In the genomic region with DNA sequence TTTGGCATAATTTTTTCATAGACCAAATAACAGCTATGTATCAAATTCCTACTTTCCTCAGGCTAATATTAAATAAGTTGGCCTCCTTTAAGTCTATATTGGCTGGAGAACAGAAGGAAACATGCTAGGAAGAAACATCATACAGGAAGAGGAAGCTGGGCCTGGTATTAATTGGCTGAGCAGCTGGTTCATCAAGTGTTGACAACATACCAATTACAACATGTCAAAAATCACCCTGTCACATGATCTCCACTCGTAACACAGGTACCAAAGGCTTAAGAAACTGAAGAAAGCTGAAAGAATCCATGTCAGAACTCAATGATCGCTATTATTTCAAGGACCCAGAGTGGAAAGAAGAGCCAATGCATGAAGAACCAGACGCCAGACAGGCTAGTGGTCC, we compare ENCODE assay signal across 23 cellular contexts. TPM values are rescaled to one million over a fixed set of nuclear protein-coding genes. Genes with fewer than 3 reads are reported as not detected.
DNase-seq lines count a peak whose midpoint lies in the region; ATAC-seq and TF ChIP-seq lines count a peak whose summit lies in the region.
"Had no signal": no experiment of that assay in that cellular context is flagged by ENCODE, and none has a peak within 500 bp of the region (broad histone marks: within the 10 kb centered on the region; RNA-seq: fewer than 3 reads in every experiment).

No MANE protein-coding gene starts in this region.

- H2AK5ac ChIP-seq in mesenchymal stem cell (ENCODE audit: low read length, severe bottlenecking), result peak overlapping the region; percentile 12

- no peak overlapping the region for H2BK5ac ChIP-seq in mesenchymal stem cell (ENCODE audit: low read depth, low read length, poor library complexity, severe bottlenecking)

- no peaks in the 10 kb centered on the region for H3K9me2 ChIP-seq in GM23338 (ENCODE audit: insufficient read depth)

- H3K9me3 Mint-ChIP-seq in GM23338 (no peaks in the 10 kb centered on the region), brain (peaks cover 0 to 3% (median 2%) of the 10 kb centered on the region in 5 experiments)
- H3K9me3 Mint-ChIP-seq: activated B cell treated with CpG ODN at 0.5 μM for 24 hours; activated naive CD8-positive, alpha-beta T cell treated with anti-CD3 and anti-CD28 coated beads, Interleukin-2, amount 50 U/mL, for 24 hours; activated T-helper 1 cell treated with anti-CD3 and anti-CD28 coated beads, Interleukin-12 subunit alpha, Interleukin-12 subunit beta, Interleukin-2, Interleukin-4 antibody, amounts not matched to agents 30 ng/mL and 10 ng/mL and 1 ng/mL, durations not matched to agents 14 hours and 24 hours and 36 hours; naive thymus-derived CD4-positive, alpha-beta T cell; stimulated activated naive CD8-positive, alpha-beta T cell treated with anti-CD3 and anti-CD28 coated beads, Interleukin-15, amount 100 ng/mL, for 72 hours had no signal

- no peak overlapping the region for H3K9ac ChIP-seq in mesenchymal stem cell (ENCODE audit: low read length)
- H3K9ac ChIP-seq: BLaER1 treated with 17β-estradiol and CSF1 and Interleukin-3, amounts not matched to agents 10 nM and 100 nM had no signal

- TF ChIP-seq CTCF in GM23338 (conservative IDR thresholded peaks at IDR 0.05; ENCODE audit: low read depth in 2 of 2) (no peak), brain (conservative IDR thresholded peaks at IDR 0.05) (no peak)

- H2BK12ac ChIP-seq in mesenchymal stem cell (ENCODE audit: low read length in 2 of 2), result no peak overlapping the region

- H3K14ac ChIP-seq in mesenchymal stem cell (ENCODE audit: low read length in 2 of 2), result no peak overlapping the region

- H4K91ac ChIP-seq in mesenchymal stem cell (ENCODE audit: low read length), result no peak overlapping the region

- peaks cover 98% of the 10 kb centered on the region for H3K79me2 ChIP-seq in GM23338 (replicated peaks; ENCODE audit: insufficient read depth)

- peaks cover 7% of the 10 kb centered on the region for H4K20me1 ChIP-seq in GM23338 (replicated peaks; ENCODE audit: insufficient read depth)

- H3K27me3 Mint-ChIP-seq in GM23338 (ENCODE audit: insufficient read depth, low read depth, poor library complexity) (no peaks in the 10 kb centered on the region), brain (peaks cover 3% of the 10 kb centered on the region)
- H3K27me3 Mint-ChIP-seq: activated B cell treated with CpG ODN at 0.5 μM for 24 hours; activated naive CD8-positive, alpha-beta T cell treated with anti-CD3 and anti-CD28 coated beads, Interleukin-2, amount 50 U/mL, for 24 hours; stimulated activated naive CD8-positive, alpha-beta T cell treated with anti-CD3 and anti-CD28 coated beads, Interleukin-15, amount 100 ng/mL, for 72 hours had no signal

- H3K18ac ChIP-seq in mesenchymal stem cell (ENCODE audit: low read depth in 1 of 2, low read length in 2 of 2), result no peak overlapping the region

- H2AFZ ChIP-seq in GM23338 (no peak overlapping the region), mesenchymal stem cell (ENCODE audit: low read depth, low read length) (no peak overlapping the region)

- 0 out of 2 replicates have a peak overlapping the region, but pooled peaks have one; percentile 9 for H3K4me2 ChIP-seq in GM23338
- no peak overlapping the region for H3K4me2 ChIP-seq in mesenchymal stem cell (ENCODE audit: low read length, poor library complexity, severe bottlenecking)

- H3K4me3 ChIP-seq in GM23338 (no peak overlapping the region), mesenchymal stem cell (ENCODE audit: insufficient read depth in 1 of 2, low read depth in 1 of 2, low read length in 2 of 2) (no peak overlapping the region)
- H3K4me3 ChIP-seq: BLaER1 treated with 17β-estradiol and CSF1 and Interleukin-3, amounts not matched to agents 10 nM and 100 nM; uterus had no signal

- peak; percentile 2 for DNase-seq in DMS53 (lab: John Stamatoyannopoulos, UW)
- no peak for DNase-seq in DMS53 treated with DMSO at 0.1 percent for 48 hours (lab: John Stamatoyannopoulos, UW; ENCODE audit: unreplicated experiment)
- no peak for DNase-seq in GM23338 (ENCODE audit: low spot score)
- no peak for DNase-seq in mesenchymal stem cell
- no peak for DNase-seq in islet precursor cell
- DNase-seq in NCI-H187 (lab: John Stamatoyannopoulos, UW), result no peak
- DNase-seq in H4 (ENCODE audit: low spot score), result no peak
- DNase-seq: activated B cell treated with CpG ODN at 0.5 μM for 24 hours; activated CD8-positive, alpha-beta memory T cell treated with anti-CD3 and anti-CD28 coated beads for 24 hours; activated naive CD8-positive, alpha-beta T cell treated with anti-CD3 and anti-CD28 coated beads, Interleukin-2, amount 50 U/mL, for 24 hours; caudate nucleus; effector CD8-positive, alpha-beta T cell; hypothalamus; KBM-7; naive thymus-derived CD4-positive, alpha-beta T cell; NCI-H1694; NCI-H774; stimulated activated naive CD8-positive, alpha-beta T cell treated with anti-CD3 and anti-CD28 coated beads, Interleukin-15, amount 100 ng/mL, for 72 hours; uterus had no signal

- no peak overlapping the region for H4K8ac ChIP-seq in mesenchymal stem cell (ENCODE audit: low read length)

- no peak overlapping the region for H3K4ac ChIP-seq in mesenchymal stem cell (ENCODE audit: low read depth in 1 of 2, low read length in 2 of 2)

- H3K4me3 Mint-ChIP-seq in GM23338 (no peak overlapping the region), brain (peak overlapping the region in 3 of 5 experiments; percentile 0 to 12 (median 12))
- H3K4me3 Mint-ChIP-seq: activated B cell treated with CpG ODN at 0.5 μM for 24 hours; activated naive CD8-positive, alpha-beta T cell treated with anti-CD3 and anti-CD28 coated beads, Interleukin-2, amount 50 U/mL, for 24 hours; activated T-helper 1 cell treated with anti-CD3 and anti-CD28 coated beads, Interleukin-12 subunit alpha, Interleukin-12 subunit beta, Interleukin-2, Interleukin-4 antibody, amounts not matched to agents 30 ng/mL and 10 ng/mL and 1 ng/mL, durations not matched to agents 14 hours and 24 hours and 36 hours; naive thymus-derived CD4-positive, alpha-beta T cell; stimulated activated naive CD8-positive, alpha-beta T cell treated with anti-CD3 and anti-CD28 coated beads, Interleukin-15, amount 100 ng/mL, for 72 hours had no signal

- H3F3A ChIP-seq in GM23338 (replicated peaks; ENCODE audit: low read depth), result no peaks in the 10 kb centered on the region; the same call in 1 of the 2 replicates

- H3K79me1 ChIP-seq in mesenchymal stem cell (replicated peaks; ENCODE audit: low read length, poor library complexity, severe bottlenecking), result no peaks in the 10 kb centered on the region

- H2BK15ac ChIP-seq in mesenchymal stem cell (ENCODE audit: low read depth, poor library complexity, severe bottlenecking), result no peak overlapping the region

- H3K27ac Mint-ChIP-seq in GM23338, result peak overlapping the region; percentile 3; the same call in 1 of the 2 replicates
- H3K27ac Mint-ChIP-seq in brain, result peak overlapping the region in 3 of 5 experiments; percentile 10 to 68 (median 18)
- H3K27ac Mint-ChIP-seq: activated B cell treated with CpG ODN at 0.5 μM for 24 hours; activated naive CD8-positive, alpha-beta T cell treated with anti-CD3 and anti-CD28 coated beads, Interleukin-2, amount 50 U/mL, for 24 hours; activated T-helper 1 cell treated with anti-CD3 and anti-CD28 coated beads, Interleukin-12 subunit alpha, Interleukin-12 subunit beta, Interleukin-2, Interleukin-4 antibody, amounts not matched to agents 30 ng/mL and 10 ng/mL and 1 ng/mL, durations not matched to agents 14 hours and 24 hours and 36 hours; naive thymus-derived CD4-positive, alpha-beta T cell; stimulated activated naive CD8-positive, alpha-beta T cell treated with anti-CD3 and anti-CD28 coated beads, Interleukin-15, amount 100 ng/mL, for 72 hours had no signal

- 81% methylated on average over 3 of the region's 3 CpGs for WGBS in mesenchymal stem cell

- H3K27me3 ChIP-seq in GM23338 (ENCODE audit: insufficient read depth) (no peaks in the 10 kb centered on the region), mesenchymal stem cell (ENCODE audit: control insufficient read depth in 1 of 2, insufficient read depth in 1 of 2, low read length in 2 of 2) (no peaks in the 10 kb centered on the region)
- H3K27me3 ChIP-seq: BLaER1 treated with 17β-estradiol and CSF1 and Interleukin-3, amounts not matched to agents 10 nM and 100 nM; uterus had no signal

- H3K4me1 Mint-ChIP-seq in GM23338 (peaks cover 55% of the 10 kb centered on the region), brain (peaks cover 83% of the 10 kb centered on the region)
- H3K4me1 Mint-ChIP-seq: activated B cell treated with CpG ODN at 0.5 μM for 24 hours; activated naive CD8-positive, alpha-beta T cell treated with anti-CD3 and anti-CD28 coated beads, Interleukin-2, amount 50 U/mL, for 24 hours; naive thymus-derived CD4-positive, alpha-beta T cell; stimulated activated naive CD8-positive, alpha-beta T cell treated with anti-CD3 and anti-CD28 coated beads, Interleukin-15, amount 100 ng/mL, for 72 hours had no signal

- no peak overlapping the region for H2BK120ac ChIP-seq in mesenchymal stem cell (ENCODE audit: low read depth, low read length)

- H3K36me3 ChIP-seq in GM23338 (ENCODE audit: insufficient read depth) (no peaks in the 10 kb centered on the region), mesenchymal stem cell (ENCODE audit: control insufficient read depth in 1 of 2, insufficient read depth in 2 of 2, low read depth in 1 of 2, low read length in 2 of 2) (no peaks in the 10 kb centered on the region)
- H3K36me3 ChIP-seq: uterus had no signal

- no peaks in the 10 kb centered on the region for H3K36me3 Mint-ChIP-seq in GM23338 (ENCODE audit: low read depth)
- H3K36me3 Mint-ChIP-seq in brain, result peaks cover 22% of the 10 kb centered on the region
- H3K36me3 Mint-ChIP-seq: naive thymus-derived CD4-positive, alpha-beta T cell had no signal

- ATAC-seq in GM23338, result peak; percentile 45
- ATAC-seq: activated naive CD8-positive, alpha-beta T cell treated with anti-CD3 and anti-CD28 coated beads, Interleukin-2, amount 50 U/mL, for 24 hours; naive thymus-derived CD4-positive, alpha-beta T cell; stimulated activated naive CD8-positive, alpha-beta T cell treated with anti-CD3 and anti-CD28 coated beads, Interleukin-15, amount 100 ng/mL, for 72 hours had no signal

- peaks cover 66% of the 10 kb centered on the region for H3K4me1 ChIP-seq in GM23338 (ENCODE audit: insufficient read depth)
- peaks cover 10% of the 10 kb centered on the region for H3K4me1 ChIP-seq in mesenchymal stem cell (ENCODE audit: control insufficient read depth, insufficient read depth, low read depth, low read length)

- no peaks in the 10 kb centered on the region for H3K9me3 ChIP-seq in mesenchymal stem cell (ENCODE audit: control insufficient read depth, low read length)
- H3K9me3 ChIP-seq: uterus had no signal

- H3K27ac ChIP-seq in GM23338 (ENCODE audit: low read depth) (peak overlapping the region; percentile 40; the same call in 1 of the 2 replicates), mesenchymal stem cell (ENCODE audit: low read length, poor library complexity, severe bottlenecking) (peak overlapping the region; percentile 73)
- H3K27ac ChIP-seq: BLaER1 treated with 17β-estradiol and CSF1 and Interleukin-3, amounts not matched to agents 10 nM and 100 nM; RWPE1 had no signal

- H3K23ac ChIP-seq in mesenchymal stem cell (ENCODE audit: low read length in 2 of 2), result no peak overlapping the region

RNA-seq across cellular contexts. Expression of gene WDFY3, which starts 10.5 kb away (rescaled TPM):
- total RNA-seq in GM23338 (2014; rRNA removed; shearing (Covaris generic)), result 79.1 and 89.0 TPM in 2 replicates
- polyA plus RNA-seq in GM23338 (2016; fragmentation: Nextera tagmentation; extraction: Ambion mirVana), result 6.3 and 8.0 TPM in 2 replicates
- 10.9 TPM for polyA plus RNA-seq in brain (ENCODE audit: insufficient read depth, low read depth, low replicate concordance)
- 20.6 TPM for polyA plus RNA-seq in mesenchymal stem cell (2013, experiment 1 of 2)
- 20.5 TPM for polyA plus RNA-seq in mesenchymal stem cell (2013, experiment 2 of 2)
- 13.9 and 23.4 TPM in 2 replicates for total RNA-seq in H4 (2014; rRNA removed; shearing (Covaris generic))
- polyA plus RNA-seq: naive thymus-derived CD4-positive, alpha-beta T cell had no signal
